In genomic region chr14:67186369-67186768, GRCh38 we compare ENCODE assay signal across 27 cellular contexts. TPM values are rescaled to one million over a fixed set of nuclear protein-coding genes. Genes with fewer than 3 reads are reported as not detected.
A peak's percentile ranks its signal among the peaks of the same experiment; 100 is the strongest.
DNase-seq lines count a peak whose midpoint lies in the region; ATAC-seq, FAIRE-seq and TF ChIP-seq lines count a peak whose summit lies in the region.
"Had no signal": no experiment of that assay in that cellular context is flagged by ENCODE, and none has a peak within 500 bp of the region (broad histone marks: within the 10 kb centered on the region; RNA-seq: fewer than 3 reads in every experiment).

No MANE protein-coding gene starts in this region.

- no peaks in the 10 kb centered on the region for H3K79me2 ChIP-seq in astrocyte (ENCODE audit: insufficient read depth, low read length)

- peak; percentile 13 for FAIRE-seq in astrocyte (lab: Jason Lieb, UNC)
- FAIRE-seq: A204.1, GM12892, H1 had no signal

- no peak overlapping the region for H3K4me3 ChIP-seq in astrocyte (ENCODE audit: insufficient read depth, low read depth, low read length)
- H3K4me3 ChIP-seq: BLaER1 treated with 17β-estradiol and CSF1 and Interleukin-3, amounts not matched to agents 10 nM and 100 nM; skin epidermis had no signal

- H2AFZ ChIP-seq in astrocyte (ENCODE audit: low read depth, low read length), result no peak overlapping the region

- no peak overlapping the region for H3K27ac Mint-ChIP-seq in activated CD4-positive, alpha-beta T cell treated with anti-CD3 and anti-CD28 coated beads, Interleukin-2, amount 10 ng/mL, durations not matched to agents 24 days and 14 days
- no peak overlapping the region for H3K27ac Mint-ChIP-seq in astrocyte (ENCODE audit: unreplicated experiment)
- H3K27ac Mint-ChIP-seq: endodermal cell, IgD-negative memory B cell, naive B cell had no signal

- H3K36me3 Mint-ChIP-seq in activated CD4-positive, alpha-beta T cell treated with anti-CD3 and anti-CD28 coated beads, Interleukin-2, amount 10 ng/mL, durations not matched to agents 24 days and 14 days (ENCODE audit: low read depth), result peaks cover under 1% of the 10 kb centered on the region
- no peaks in the 10 kb centered on the region for H3K36me3 Mint-ChIP-seq in astrocyte (ENCODE audit: low read depth, unreplicated experiment)

- intact Hi-C loops in activated CD4-positive, alpha-beta T cell treated with anti-CD3 and anti-CD28 coated beads, Interleukin-2, amount 10 ng/mL, durations not matched to agents 24 days and 14 days (cut with micrococcal nuclease), result no loop called here

- no peak for TF ChIP-seq CTCF in astrocyte (IDR thresholded peaks at IDR 0.05; ENCODE audit: insufficient read depth, low read depth, low read length)

- peaks cover 3% of the 10 kb centered on the region for H3K27me3 ChIP-seq in astrocyte (ENCODE audit: insufficient read depth, low read length)
- H3K27me3 ChIP-seq: BLaER1 treated with 17β-estradiol and CSF1 and Interleukin-3, amounts not matched to agents 10 nM and 100 nM had no signal

- H3K4me1 Mint-ChIP-seq in activated CD4-positive, alpha-beta T cell treated with anti-CD3 and anti-CD28 coated beads, Interleukin-2, amount 10 ng/mL, durations not matched to agents 24 days and 14 days, result peaks cover 16% of the 10 kb centered on the region
- H3K4me1 Mint-ChIP-seq in astrocyte (ENCODE audit: low read depth, unreplicated experiment), result peaks cover 8% of the 10 kb centered on the region

- peaks cover 3% of the 10 kb centered on the region for H4K20me1 ChIP-seq in astrocyte (ENCODE audit: insufficient read depth, low read length)
- H4K20me1 ChIP-seq: BLaER1 treated with 17β-estradiol and CSF1 and Interleukin-3, amounts not matched to agents 10 nM and 100 nM had no signal

- no peaks in the 10 kb centered on the region for H3K36me3 ChIP-seq in astrocyte (ENCODE audit: insufficient read depth, low read length)
- H3K36me3 ChIP-seq: BLaER1 treated with 17β-estradiol and CSF1 and Interleukin-3, amounts not matched to agents 10 nM and 100 nM had no signal

- DNase-seq in activated CD4-positive, alpha-beta T cell treated with anti-CD3 and anti-CD28 coated beads, Interleukin-2, amount 10 ng/mL, durations not matched to agents 24 days and 14 days, result peak; percentile 63
- DNase-seq in activated CD4-positive, alpha-beta T cell treated with anti-CD3 and anti-CD28 coated beads for 4 hours, result no peak
- DNase-seq in astrocyte (ENCODE audit: low read depth) (no peak), renal cortical epithelial cell (ENCODE audit: low read depth) (peak; percentile 22), NCI-H146 (lab: John Stamatoyannopoulos, UW) (no peak), activated gamma-delta T cell treated with Interleukin-2 at 50 U/mL for 16 hours (no peak), 8988T (no peak)
- DNase-seq: activated CD8-positive, alpha-beta memory T cell treated with anti-CD3 and anti-CD28 coated beads, Interleukin-2, amount 50 U/mL, for 4 hours; endodermal cell; GDM1; naive B cell; NCI-H2081; NCI-H510A; posterior cingulate gyrus; stimulated activated CD4-positive, alpha-beta T cell treated with anti-CD3 and anti-CD28 coated beads, Interleukin-4, amount 100 ng/mL, for 1 hour; substantia nigra; T-helper 9 cell had no signal

- no peak overlapping the region for H3K27ac ChIP-seq in astrocyte (ENCODE audit: low read depth, low read length)
- H3K27ac ChIP-seq: BLaER1 treated with 17β-estradiol and CSF1 and Interleukin-3, amounts not matched to agents 10 nM and 100 nM; skin epidermis had no signal

- peaks cover 23% of the 10 kb centered on the region for H3K4me1 ChIP-seq in astrocyte (ENCODE audit: insufficient read depth, low read length)

- H3K27me3 Mint-ChIP-seq in activated CD4-positive, alpha-beta T cell treated with anti-CD3 and anti-CD28 coated beads, Interleukin-2, amount 10 ng/mL, durations not matched to agents 24 days and 14 days, result no peaks in the 10 kb centered on the region
- no peaks in the 10 kb centered on the region for H3K27me3 Mint-ChIP-seq in astrocyte (ENCODE audit: low read depth, unreplicated experiment)

- H3K4me2 ChIP-seq in astrocyte (ENCODE audit: low read length), result peak overlapping the region; percentile 61
- H3K4me2 ChIP-seq: BLaER1 treated with 17β-estradiol and CSF1 and Interleukin-3, amounts not matched to agents 10 nM and 100 nM had no signal

- no peaks in the 10 kb centered on the region for H3K9me3 ChIP-seq in astrocyte (ENCODE audit: insufficient read depth, low read depth, low read length)
- H3K9me3 ChIP-seq: BLaER1 treated with 17β-estradiol and CSF1 and Interleukin-3, amounts not matched to agents 10 nM and 100 nM had no signal

- ATAC-seq in HG03280 (IDR thresholded peaks at IDR 0.05; ENCODE audit: unreplicated experiment), result peak; percentile 27

- H3K9ac ChIP-seq in astrocyte (ENCODE audit: low read length), result no peak overlapping the region
- H3K9ac ChIP-seq: BLaER1 treated with 17β-estradiol and CSF1 and Interleukin-3, amounts not matched to agents 10 nM and 100 nM had no signal

- H3K9me3 Mint-ChIP-seq in activated CD4-positive, alpha-beta T cell treated with anti-CD3 and anti-CD28 coated beads, Interleukin-2, amount 10 ng/mL, durations not matched to agents 24 days and 14 days, result no peaks in the 10 kb centered on the region
- H3K9me3 Mint-ChIP-seq in astrocyte (ENCODE audit: unreplicated experiment), result no peaks in the 10 kb centered on the region
- H3K9me3 Mint-ChIP-seq: endodermal cell had no signal

- no peak overlapping the region for H3K4me3 Mint-ChIP-seq in activated CD4-positive, alpha-beta T cell treated with anti-CD3 and anti-CD28 coated beads, Interleukin-2, amount 10 ng/mL, durations not matched to agents 24 days and 14 days
- H3K4me3 Mint-ChIP-seq in astrocyte (ENCODE audit: unreplicated experiment), result no peak overlapping the region
- H3K4me3 Mint-ChIP-seq: endodermal cell, IgD-negative memory B cell, naive B cell had no signal

RNA-seq across cellular contexts. Expression of gene GARIN2, which starts 2.9 kb away (rescaled TPM):
- total RNA-seq in activated CD4-positive, alpha-beta T cell treated with anti-CD3 and anti-CD28 coated beads, Interleukin-2, amount 10 ng/mL, durations not matched to agents 24 days and 14 days, result 0.14 and 0.28 TPM in 2 replicates
- total RNA-seq in astrocyte (not detected in 2 replicates), renal cortical epithelial cell (0.05 TPM in 1 of 2 replicates, not detected in the other)
- total RNA-seq: endodermal cell, fibroblast of lung, H1, lower leg skin, SK-MEL-5 had no signal

RNA-seq across cellular contexts. Expression of gene PALS1, which starts 54.9 kb away (rescaled TPM):
- 5.2 and 5.3 TPM in 2 replicates for total RNA-seq in activated CD4-positive, alpha-beta T cell treated with anti-CD3 and anti-CD28 coated beads, Interleukin-2, amount 10 ng/mL, durations not matched to agents 24 days and 14 days
- total RNA-seq in astrocyte, result 33.8 and 46.0 TPM in 2 replicates
- 56.4 and 79.4 TPM in 2 replicates for total RNA-seq in renal cortical epithelial cell

Comparison
In these comparisons a context has a peak if more than half of its experiments do, and no peak if none do; other contexts are left out.
1. DNase-seq: peak in activated CD4-positive, alpha-beta T cell treated with anti-CD3 and anti-CD28 coated beads, Interleukin-2, amount 10 ng/mL, durations not matched to agents 24 days and 14 days (single experiment) and renal cortical epithelial cell (single experiment); none in activated CD4-positive, alpha-beta T cell treated with anti-CD3 and anti-CD28 coated beads for 4 hours (0 of 2), astrocyte (single experiment), NCI-H146 (single experiment), activated gamma-delta T cell treated with Interleukin-2 at 50 U/mL for 16 hours (single experiment) and 8988T (single experiment).